26 cellular contexts compared by ENCODE assay signal in the genomic region with DNA sequence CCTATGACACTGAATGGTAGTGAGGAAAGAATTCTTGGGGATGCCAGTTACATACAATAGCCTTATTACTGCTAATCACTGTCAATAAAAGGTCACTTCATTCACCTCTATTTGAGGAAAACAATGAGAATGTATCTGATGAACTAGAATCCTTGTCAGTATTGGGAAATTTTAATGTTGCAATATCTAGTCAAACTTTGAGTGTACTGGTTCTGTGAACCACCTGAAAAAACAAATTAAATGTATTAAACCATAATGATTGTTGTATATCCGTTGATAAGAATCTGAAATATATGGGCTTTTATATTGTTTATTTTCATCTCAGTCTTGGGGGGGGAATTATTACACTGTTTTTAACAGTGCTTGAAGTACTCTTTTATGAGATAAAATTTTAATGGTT.
"Had no signal": no experiment of that assay in that cellular context is flagged by ENCODE, and none has a peak within 500 bp of the region (broad histone marks: within the 10 kb centered on the region; RNA-seq: fewer than 3 reads in every experiment).

No MANE protein-coding gene starts in this region.

- DNase-seq: activated B cell treated with CpG ODN at 0.5 μM for 24 hours; activated CD4-positive, alpha-beta T cell treated with anti-CD3 and anti-CD28 coated beads for 48 hours; activated CD4-positive, alpha-beta T cell treated with anti-CD3 and anti-CD28 coated beads, Interleukin-2, amount 50 U/mL, for 1 hour; activated CD4-positive, alpha-beta T cell treated with anti-CD3 and anti-CD28 coated beads, Interleukin-2, amount 50 U/mL, for 48 hours; activated CD8-positive, alpha-beta memory T cell treated with anti-CD3 and anti-CD28 coated beads for 24 hours; activated CD8-positive, alpha-beta T cell treated with anti-CD3 and anti-CD28 coated beads for 36 hours; activated gamma-delta T cell treated with Interleukin-2 at 50 U/mL for 16 hours; activated naive CD4-positive, alpha-beta T cell treated with anti-CD3 and anti-CD28 coated beads, Interleukin-2, amount 50 U/mL, for 16 hours; activated naive CD4-positive, alpha-beta T cell treated with Interleukin-2 at 50 U/mL for 16 hours; activated T-cell treated with anti-CD3 and anti-CD28 coated beads, Interleukin-2, amount 50 U/mL, for 48 hours; amniotic stem cell; anterior cingulate cortex; brain microvascular endothelial cell; dorsolateral prefrontal cortex; effector memory CD4-positive, alpha-beta T cell; endodermal cell; foreskin fibroblast; heart left ventricle; T1000; WERI-Rb-1 had no signal

- H3K27me3 ChIP-seq: brain microvascular endothelial cell, dorsolateral prefrontal cortex, heart left ventricle had no signal

- H3K4me1 ChIP-seq: heart left ventricle had no signal

- H3K9me3 ChIP-seq: heart left ventricle had no signal

- ATAC-seq: activated CD4-positive, CD25-positive, alpha-beta regulatory T cell treated with anti-CD3 and anti-CD28 coated beads, Interleukin-2, amount 50 U/mL, for 24 hours; activated CD8-positive, alpha-beta T cell treated with anti-CD3 and anti-CD28 coated beads for 36 hours; esophagus mucosa; heart left ventricle had no signal

- H3K4me3 ChIP-seq: coronary artery, dorsolateral prefrontal cortex, heart left ventricle had no signal

- H3K27ac ChIP-seq: brain microvascular endothelial cell, coronary artery, dorsolateral prefrontal cortex, heart left ventricle, WERI-Rb-1 had no signal

- H3K4me1 Mint-ChIP-seq: activated B cell treated with CpG ODN at 0.5 μM for 24 hours had no signal

- H3K9me3 Mint-ChIP-seq: activated B cell treated with CpG ODN at 0.5 μM for 24 hours; activated CD8-positive, alpha-beta T cell treated with anti-CD3 and anti-CD28 coated beads for 36 hours; central memory CD8-positive, alpha-beta T cell; dendritic cell treated with granulocyte-macrophage colony-stimulating factor and Interleukin-4, amounts not matched to agents 40 ng/mL and 50 ng/mL, for 4 days; endodermal cell had no signal

- H3K27me3 Mint-ChIP-seq: activated B cell treated with CpG ODN at 0.5 μM for 24 hours; activated CD8-positive, alpha-beta T cell treated with anti-CD3 and anti-CD28 coated beads for 36 hours; activated naive CD8-positive, alpha-beta T cell; central memory CD8-positive, alpha-beta T cell; dendritic cell treated with granulocyte-macrophage colony-stimulating factor and Interleukin-4, amounts not matched to agents 40 ng/mL and 50 ng/mL, for 4 days had no signal

- H3K4me3 Mint-ChIP-seq: activated B cell treated with CpG ODN at 0.5 μM for 24 hours; activated CD8-positive, alpha-beta T cell treated with anti-CD3 and anti-CD28 coated beads for 36 hours; activated naive CD8-positive, alpha-beta T cell; central memory CD8-positive, alpha-beta T cell; dendritic cell treated with granulocyte-macrophage colony-stimulating factor and Interleukin-4, amounts not matched to agents 40 ng/mL and 50 ng/mL, for 4 days; endodermal cell had no signal

- H3K27ac Mint-ChIP-seq: activated B cell treated with CpG ODN at 0.5 μM for 24 hours; activated CD8-positive, alpha-beta T cell treated with anti-CD3 and anti-CD28 coated beads for 36 hours; activated naive CD8-positive, alpha-beta T cell; dendritic cell treated with granulocyte-macrophage colony-stimulating factor and Interleukin-4, amounts not matched to agents 40 ng/mL and 50 ng/mL, for 4 days had no signal
